ENCODE assay signal across 29 cellular contexts in genomic region chr3:104831076-104831475, GRCh38.
"Had no signal": no experiment of that assay in that cellular context is flagged by ENCODE, and none has a peak within 500 bp of the region (broad histone marks: within the 10 kb centered on the region; RNA-seq: fewer than 3 reads in every experiment).

No MANE protein-coding gene starts in this region.

- H3K9me3 Mint-ChIP-seq: activated naive CD8-positive, alpha-beta T cell treated with anti-CD3 and anti-CD28 coated beads, Interleukin-2, amount 50 U/mL, for 24 hours; activated T-helper 1 cell treated with anti-CD3 and anti-CD28 coated beads, Interleukin-12 subunit alpha, Interleukin-12 subunit beta, Interleukin-2, Interleukin-4 antibody, amounts not matched to agents 30 ng/mL and 10 ng/mL and 1 ng/mL, durations not matched to agents 14 hours and 24 hours and 36 hours; effector memory CD8-positive, alpha-beta T cell; naive B cell; stimulated activated naive CD8-positive, alpha-beta T cell treated with anti-CD3 and anti-CD28 coated beads, Interleukin-15, Interleukin-2, amounts not matched to agents 100 ng/mL and 50 ng/mL, for 24 hours; T-cell; T-helper 2 cell treated with Interferon-gamma antibody and Interleukin-4, amounts not matched to agents 5 μg/mL and 100 μg/mL, for 36 hours had no signal

- H3K4me1 Mint-ChIP-seq: activated naive CD8-positive, alpha-beta T cell treated with anti-CD3 and anti-CD28 coated beads, Interleukin-2, amount 50 U/mL, for 24 hours; naive B cell; T-cell had no signal

- H3K27ac ChIP-seq: body of pancreas, dorsolateral prefrontal cortex, heart right ventricle, lower lobe of right lung, ovary, psoas muscle, right atrium auricular region, thyroid gland, upper lobe of right lung, WERI-Rb-1 had no signal

- H3K4me3 ChIP-seq: body of pancreas, dorsolateral prefrontal cortex, heart right ventricle, lower lobe of right lung, ovary, psoas muscle, right atrium auricular region, thyroid gland, upper lobe of right lung had no signal

- H3K36me3 Mint-ChIP-seq: naive B cell, T-cell had no signal

- H3K4me3 Mint-ChIP-seq: activated CD8-positive, alpha-beta T cell treated with anti-CD3 and anti-CD28 coated beads, Interleukin-2, amount 10 ng/mL, durations not matched to agents 7 days and 5 days; activated naive CD8-positive, alpha-beta T cell treated with anti-CD3 and anti-CD28 coated beads, Interleukin-2, amount 50 U/mL, for 24 hours; activated T-helper 1 cell treated with anti-CD3 and anti-CD28 coated beads, Interleukin-12 subunit alpha, Interleukin-12 subunit beta, Interleukin-2, Interleukin-4 antibody, amounts not matched to agents 30 ng/mL and 10 ng/mL and 1 ng/mL, durations not matched to agents 14 hours and 24 hours and 36 hours; effector memory CD8-positive, alpha-beta T cell; naive B cell; stimulated activated naive CD8-positive, alpha-beta T cell treated with anti-CD3 and anti-CD28 coated beads, Interleukin-15, Interleukin-2, amounts not matched to agents 100 ng/mL and 50 ng/mL, for 24 hours; T-cell; T-helper 2 cell treated with Interferon-gamma antibody and Interleukin-4, amounts not matched to agents 5 μg/mL and 100 μg/mL, for 36 hours had no signal

- H3K27me3 Mint-ChIP-seq: activated naive CD8-positive, alpha-beta T cell treated with anti-CD3 and anti-CD28 coated beads, Interleukin-2, amount 50 U/mL, for 24 hours; effector memory CD8-positive, alpha-beta T cell; naive B cell; stimulated activated naive CD8-positive, alpha-beta T cell treated with anti-CD3 and anti-CD28 coated beads, Interleukin-15, Interleukin-2, amounts not matched to agents 100 ng/mL and 50 ng/mL, for 24 hours; T-cell had no signal

- ATAC-seq: activated CD8-positive, alpha-beta T cell treated with anti-CD3 and anti-CD28 coated beads, Interleukin-2, amount 10 ng/mL, durations not matched to agents 7 days and 5 days; activated naive CD8-positive, alpha-beta T cell treated with anti-CD3 and anti-CD28 coated beads, Interleukin-2, amount 50 U/mL, for 24 hours; body of pancreas; effector memory CD8-positive, alpha-beta T cell; esophagus mucosa; heart right ventricle; left colon; lower lobe of right lung; psoas muscle; T-cell; upper lobe of right lung had no signal

- H3K36me3 ChIP-seq: heart right ventricle, lower lobe of right lung, ovary, right atrium auricular region, thyroid gland, upper lobe of right lung, WERI-Rb-1 had no signal

- DNase-seq: activated CD4-positive, alpha-beta T cell treated with anti-CD3 and anti-CD28 coated beads, Interleukin-2, amount 50 U/mL, for 1 hour; activated CD4-positive, CD25-positive, alpha-beta regulatory T cell treated with anti-CD3 and anti-CD28 coated beads, Interleukin-2, amount 50 U/mL, for 72 hours; activated CD8-positive, alpha-beta T cell treated with anti-CD3 and anti-CD28 coated beads, Interleukin-2, amount 10 ng/mL, durations not matched to agents 7 days and 5 days; activated gamma-delta T cell; activated naive CD4-positive, alpha-beta T cell treated with anti-CD3 and anti-CD28 coated beads, Interleukin-2, amount 50 U/mL, for 16 hours; activated naive CD8-positive, alpha-beta T cell treated with anti-CD3 and anti-CD28 coated beads, Interleukin-2, amount 50 U/mL, for 24 hours; anterior cingulate cortex; body of pancreas; dorsolateral prefrontal cortex; effector memory CD8-positive, alpha-beta T cell; foreskin fibroblast; heart right ventricle; left colon; lower lobe of right lung; mesendoderm; naive B cell; ovary; psoas muscle; stimulated activated CD4-positive, alpha-beta T cell treated with anti-CD3 and anti-CD28 coated beads, Interleukin-1b, Interleukin-23, amount 100 ng/mL, for 48 hours; substantia nigra; T-cell; thyroid gland; upper lobe of right lung; WERI-Rb-1 had no signal

- H3K27ac Mint-ChIP-seq: activated CD8-positive, alpha-beta T cell treated with anti-CD3 and anti-CD28 coated beads, Interleukin-2, amount 10 ng/mL, durations not matched to agents 7 days and 5 days; activated naive CD8-positive, alpha-beta T cell treated with anti-CD3 and anti-CD28 coated beads, Interleukin-2, amount 50 U/mL, for 24 hours; activated T-helper 1 cell treated with anti-CD3 and anti-CD28 coated beads, Interleukin-12 subunit alpha, Interleukin-12 subunit beta, Interleukin-2, Interleukin-4 antibody, amounts not matched to agents 30 ng/mL and 10 ng/mL and 1 ng/mL, durations not matched to agents 14 hours and 24 hours and 36 hours; effector memory CD8-positive, alpha-beta T cell; naive B cell; stimulated activated naive CD8-positive, alpha-beta T cell treated with anti-CD3 and anti-CD28 coated beads, Interleukin-15, Interleukin-2, amounts not matched to agents 100 ng/mL and 50 ng/mL, for 24 hours; T-cell; T-helper 2 cell treated with Interferon-gamma antibody and Interleukin-4, amounts not matched to agents 5 μg/mL and 100 μg/mL, for 36 hours had no signal

- H3K27me3 ChIP-seq: body of pancreas, dorsolateral prefrontal cortex, heart right ventricle, ovary, right atrium auricular region, thyroid gland, upper lobe of right lung had no signal

- H3K9me3 ChIP-seq: body of pancreas, heart right ventricle, lower lobe of right lung, ovary, psoas muscle, right atrium auricular region, thyroid gland, upper lobe of right lung had no signal

- H3K4me1 ChIP-seq: body of pancreas, heart right ventricle, lower lobe of right lung, psoas muscle, right atrium auricular region, thyroid gland, upper lobe of right lung had no signal
